Comparison of ENCODE assay signal across 29 cellular contexts in the genomic region with DNA sequence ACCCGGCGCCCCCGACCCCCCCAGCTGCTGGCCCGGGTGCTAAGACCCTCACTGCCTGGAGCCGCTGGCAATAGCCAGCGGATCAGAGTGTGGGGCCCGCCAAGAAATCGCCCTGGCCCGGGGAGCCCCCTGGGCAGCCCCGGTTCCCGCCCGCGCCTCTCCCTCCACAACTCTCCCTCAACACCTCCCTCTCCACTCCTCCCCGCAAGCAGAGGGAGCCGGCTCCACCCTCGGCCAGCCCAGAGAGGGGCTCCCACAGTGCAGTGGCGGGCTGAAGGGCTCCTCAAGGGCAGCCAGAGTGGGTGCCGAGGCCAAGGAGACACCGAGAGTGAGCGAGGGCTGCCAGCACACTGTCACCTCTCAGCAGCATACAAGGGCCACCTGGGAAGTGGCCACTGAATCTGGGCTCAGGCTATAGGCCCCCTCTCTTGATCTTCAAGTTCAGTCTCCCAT.
DNase-seq lines count a peak whose midpoint lies in the region; ATAC-seq and TF ChIP-seq lines count a peak whose summit lies in the region.
"Had no signal": no experiment of that assay in that cellular context is flagged by ENCODE, and none has a peak within 500 bp of the region (broad histone marks: within the 10 kb centered on the region; RNA-seq: fewer than 3 reads in every experiment).

No MANE protein-coding gene starts in this region.

- peak overlapping the region; percentile 85 for H3K27ac ChIP-seq in VCaP
- H3K27ac ChIP-seq: ascending aorta, cardiac muscle cell, parathyroid adenoma, RWPE1, transverse colon had no signal

- intact Hi-C loops in sciatic nerve (cut with DNase I): no loop called here

- H3K27ac Mint-ChIP-seq in activated CD8-positive, alpha-beta memory T cell treated with anti-CD3 and anti-CD28 coated beads, Interleukin-2, amount 10 ng/mL, durations not matched to agents 7 days and 5 days: no peak overlapping the region
- H3K27ac Mint-ChIP-seq: activated naive CD8-positive, alpha-beta T cell; activated T-helper 17 cell treated with anti-CD3 and anti-CD28 coated beads, Interleukin-2, amount 50 U/mL, for 72 hours; CD14-positive monocyte; endodermal cell; T-cell had no signal

- H3K4me3 Mint-ChIP-seq in activated CD8-positive, alpha-beta memory T cell treated with anti-CD3 and anti-CD28 coated beads, Interleukin-2, amount 10 ng/mL, durations not matched to agents 7 days and 5 days: no peak overlapping the region
- H3K4me3 Mint-ChIP-seq: activated naive CD8-positive, alpha-beta T cell; activated T-helper 17 cell treated with anti-CD3 and anti-CD28 coated beads, Interleukin-2, amount 50 U/mL, for 72 hours; CD14-positive monocyte; endodermal cell; neural crest cell; T-cell had no signal

- TF ChIP-seq CTCF in VCaP (conservative IDR thresholded peaks at IDR 0.05): no peak

- no peaks in the 10 kb centered on the region for H3K36me3 Mint-ChIP-seq in activated CD8-positive, alpha-beta memory T cell treated with anti-CD3 and anti-CD28 coated beads, Interleukin-2, amount 10 ng/mL, durations not matched to agents 7 days and 5 days
- H3K36me3 Mint-ChIP-seq: activated naive CD8-positive, alpha-beta T cell; CD14-positive monocyte; T-cell had no signal

- H3K4me1 Mint-ChIP-seq in activated CD8-positive, alpha-beta memory T cell treated with anti-CD3 and anti-CD28 coated beads, Interleukin-2, amount 10 ng/mL, durations not matched to agents 7 days and 5 days: no peaks in the 10 kb centered on the region
- H3K4me1 Mint-ChIP-seq: activated T-helper 17 cell treated with anti-CD3 and anti-CD28 coated beads, Interleukin-2, amount 50 U/mL, for 72 hours; CD14-positive monocyte had no signal

- peaks cover 44% of the 10 kb centered on the region for H3K27me3 Mint-ChIP-seq in activated CD8-positive, alpha-beta memory T cell treated with anti-CD3 and anti-CD28 coated beads, Interleukin-2, amount 10 ng/mL, durations not matched to agents 7 days and 5 days

- peak; percentile 48 for DNase-seq in activated CD8-positive, alpha-beta memory T cell treated with anti-CD3 and anti-CD28 coated beads, Interleukin-2, amount 50 U/mL, for 48 hours
- DNase-seq in activated CD8-positive, alpha-beta memory T cell treated with anti-CD3 and anti-CD28 coated beads, Interleukin-2, amount 10 ng/mL, durations not matched to agents 7 days and 5 days: no peak
- peak; percentile 39 for DNase-seq in islet precursor cell
- DNase-seq in sciatic nerve (ENCODE audit: low spot score): peak; percentile 40
- no peak for DNase-seq in stimulated activated naive CD8-positive, alpha-beta T cell treated with anti-CD3 and anti-CD28 coated beads, Interleukin-15, Interleukin-2, amounts not matched to agents 100 U/mL and 50 U/mL, for 24 hours
- no peak for DNase-seq in putamen (ENCODE audit: low spot score)
- DNase-seq: activated CD4-positive, alpha-beta T cell treated with anti-CD3 and anti-CD28 coated beads, Interleukin-2, amount 50 U/mL, for 4 hours; Caco-2; DMS53; GOT3; left cardiac atrium; mesendoderm; NCI-H1092 treated with DMSO at 0.1 percent for 48 hours; NCI-H187; stimulated activated CD4-positive, alpha-beta T cell treated with anti-CD3 and anti-CD28 coated beads, Interleukin-4, amount 100 ng/mL, for 24 hours; T-cell; transverse colon had no signal

- no peak for ATAC-seq in activated CD8-positive, alpha-beta memory T cell treated with anti-CD3 and anti-CD28 coated beads, Interleukin-2, amount 10 ng/mL, durations not matched to agents 7 days and 5 days
- ATAC-seq in sciatic nerve: no peak
- ATAC-seq in stimulated activated naive CD8-positive, alpha-beta T cell treated with anti-CD3 and anti-CD28 coated beads, Interleukin-15, Interleukin-2, amounts not matched to agents 100 U/mL and 50 U/mL, for 24 hours: no peak
- ATAC-seq in HG03196 (IDR thresholded peaks at IDR 0.05; ENCODE audit: unreplicated experiment): no peak
- ATAC-seq: left cardiac atrium, right cardiac atrium, T-cell had no signal

- CTCF ChIA-PET in activated CD8-positive, alpha-beta memory T cell treated with anti-CD3 and anti-CD28 coated beads, Interleukin-2, amount 10 ng/mL, durations not matched to agents 7 days and 5 days (lab: Charles Lee): interaction anchor here (2.1 kb wide), 1 partner anchor 16 kb away, joined by 6 read pairs; no protein-coding TSS in a partner anchor

- H3K9me3 Mint-ChIP-seq in activated CD8-positive, alpha-beta memory T cell treated with anti-CD3 and anti-CD28 coated beads, Interleukin-2, amount 10 ng/mL, durations not matched to agents 7 days and 5 days (ENCODE audit: low read depth): no peaks in the 10 kb centered on the region
- H3K9me3 Mint-ChIP-seq: activated T-helper 17 cell treated with anti-CD3 and anti-CD28 coated beads, Interleukin-2, amount 50 U/mL, for 72 hours; T-cell had no signal

Comparison
In these comparisons a context has a peak if more than half of its experiments do, and no peak if none do; other contexts are left out.
1. DNase-seq: peak in activated CD8-positive, alpha-beta memory T cell treated with anti-CD3 and anti-CD28 coated beads, Interleukin-2, amount 50 U/mL, for 48 hours (single experiment), islet precursor cell (single experiment) and sciatic nerve (single experiment); none in activated CD8-positive, alpha-beta memory T cell treated with anti-CD3 and anti-CD28 coated beads, Interleukin-2, amount 10 ng/mL, durations not matched to agents 7 days and 5 days (single experiment), stimulated activated naive CD8-positive, alpha-beta T cell treated with anti-CD3 and anti-CD28 coated beads, Interleukin-15, Interleukin-2, amounts not matched to agents 100 U/mL and 50 U/mL, for 24 hours (single experiment) and putamen (single experiment).